Comparison of ENCODE assay signal across 14 cellular contexts in the genomic region with DNA sequence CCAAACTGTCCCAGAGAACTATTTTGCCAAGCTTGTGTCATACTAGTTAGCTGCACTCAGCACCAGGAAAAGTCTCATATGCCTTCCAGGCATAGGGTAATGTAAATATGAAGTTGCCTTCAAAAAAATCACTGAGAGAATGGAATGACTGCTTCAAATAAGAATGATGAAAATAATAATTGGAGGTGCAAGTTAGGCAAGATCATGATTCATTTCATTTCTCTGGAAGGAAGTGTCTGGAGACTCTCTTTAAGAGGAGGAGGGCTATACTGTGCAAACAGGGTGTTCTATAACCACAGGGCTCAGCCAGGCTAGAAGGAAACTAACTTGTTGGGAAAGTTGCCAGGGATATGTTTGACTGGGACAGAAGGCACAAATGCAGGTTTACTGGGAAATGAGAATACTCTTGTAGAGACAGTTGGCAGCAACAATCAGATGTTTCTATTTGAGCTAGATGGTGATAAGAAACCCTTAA. TPM values are rescaled to one million over a fixed set of nuclear protein-coding genes. Genes with fewer than 3 reads are reported as not detected.
DNase-seq lines count a peak whose midpoint lies in the region; ATAC-seq and TF ChIP-seq lines count a peak whose summit lies in the region.
"Had no signal": no experiment of that assay in that cellular context is flagged by ENCODE, and none has a peak within 500 bp of the region (broad histone marks: within the 10 kb centered on the region; RNA-seq: fewer than 3 reads in every experiment).

No MANE protein-coding gene starts in this region.

- H3K36me3 ChIP-seq in heart left ventricle: no peaks in the 10 kb centered on the region
- H3K36me3 ChIP-seq in MM.1S (replicated peaks; ENCODE audit: insufficient read depth, low read length): no peaks in the 10 kb centered on the region

- peaks cover 0 to 50% (median 20%) of the 10 kb centered on the region in 9 donors for H3K27me3 ChIP-seq in heart left ventricle
- no peaks in the 10 kb centered on the region for H3K27me3 ChIP-seq in MM.1S (replicated peaks; ENCODE audit: insufficient read depth, low read length)

- H3K27ac Mint-ChIP-seq in central memory CD8-positive, alpha-beta T cell (ENCODE audit: low read depth): peak overlapping the region; percentile 41
- peak overlapping the region in 1 of 2 donors; percentile 72 for H3K27ac Mint-ChIP-seq in natural killer cell treated with Interleukin-12 subunit alpha and Interleukin-12 subunit beta and Interleukin-15 and Interleukin-18, amount 100 ng/mL, for 72 hours
- H3K27ac Mint-ChIP-seq in endothelial cell (ENCODE audit: unreplicated experiment): no peak overlapping the region
- H3K27ac Mint-ChIP-seq: activated T-cell treated with anti-CD3 and anti-CD28 coated beads, Interleukin-2, amount 50 U/mL, for 72 hours had no signal

- no peak for ATAC-seq in central memory CD8-positive, alpha-beta T cell (replicated peaks; ENCODE audit: extremely low read depth, poor library complexity, severe bottlenecking)
- no peak for ATAC-seq in natural killer cell treated with Interleukin-12 subunit alpha and Interleukin-12 subunit beta and Interleukin-15 and Interleukin-18, amount 100 ng/mL, for 72 hours
- ATAC-seq in heart left ventricle: no peak
- ATAC-seq: activated T-cell treated with anti-CD3 and anti-CD28 coated beads, Interleukin-2, amount 50 U/mL, for 72 hours; left lobe of liver had no signal

- H4K20me1 ChIP-seq in MM.1S (ENCODE audit: insufficient read depth, low read length): no peaks in the 10 kb centered on the region

- H3K27ac ChIP-seq in heart left ventricle (no peak overlapping the region), MM.1S (ENCODE audit: low read length) (no peak overlapping the region)

- H3K4me2 ChIP-seq in MM.1S (ENCODE audit: low read depth, low read length): no peak overlapping the region

- H3K9me3 Mint-ChIP-seq in central memory CD8-positive, alpha-beta T cell: no peaks in the 10 kb centered on the region
- no peaks in the 10 kb centered on the region for H3K9me3 Mint-ChIP-seq in natural killer cell treated with Interleukin-12 subunit alpha and Interleukin-12 subunit beta and Interleukin-15 and Interleukin-18, amount 100 ng/mL, for 72 hours
- no peaks in the 10 kb centered on the region for H3K9me3 Mint-ChIP-seq in endothelial cell (ENCODE audit: unreplicated experiment)

- peaks cover 14% of the 10 kb centered on the region for H3F3A ChIP-seq in MM.1S (ENCODE audit: insufficient read depth, low read length)

- peaks cover 56% of the 10 kb centered on the region for H3K4me1 Mint-ChIP-seq in central memory CD8-positive, alpha-beta T cell
- peaks cover 45 to 51% of the 10 kb centered on the region in 2 donors for H3K4me1 Mint-ChIP-seq in natural killer cell treated with Interleukin-12 subunit alpha and Interleukin-12 subunit beta and Interleukin-15 and Interleukin-18, amount 100 ng/mL, for 72 hours (ENCODE audit: low read depth in 2 of 2)
- peaks cover 39% of the 10 kb centered on the region for H3K4me1 Mint-ChIP-seq in endothelial cell (ENCODE audit: unreplicated experiment)

- no peak for TF ChIP-seq POLR2A in heart left ventricle (IDR thresholded peaks at IDR 0.05)

- H3K9me3 ChIP-seq in heart left ventricle (peaks cover 0 to 5% (median 0%) of the 10 kb centered on the region in 12 donors), MM.1S (replicated peaks; ENCODE audit: insufficient read depth, low read length) (no peaks in the 10 kb centered on the region)

- H2AFZ ChIP-seq in MM.1S (ENCODE audit: low read length): no peak overlapping the region

- TF ChIP-seq CTCF in heart left ventricle (IDR thresholded peaks at IDR 0.05) (no peak), MM.1S (IDR thresholded peaks at IDR 0.05; ENCODE audit: low read length) (no peak), endothelial cell (IDR thresholded peaks at IDR 0.05; ENCODE audit: unreplicated experiment) (no peak)

- H3K4me1 ChIP-seq in heart left ventricle (peaks cover 0 to 20% (median 6%) of the 10 kb centered on the region in 12 donors), MM.1S (ENCODE audit: low read length) (peaks cover 11% of the 10 kb centered on the region; the same call in 1 of the 2 replicates)

- peak; percentile 13 for DNase-seq in DMS53 treated with DMSO at 0.1 percent for 48 hours (lab: John Stamatoyannopoulos, UW; ENCODE audit: unreplicated experiment)
- DNase-seq in LoVo (ENCODE audit: low spot score): peak; percentile 59
- DNase-seq in central memory CD8-positive, alpha-beta T cell (ENCODE audit: low spot score in 2 of 2): no peak
- no peak for DNase-seq in natural killer cell treated with Interleukin-12 subunit alpha and Interleukin-12 subunit beta and Interleukin-15 and Interleukin-18, amount 100 ng/mL, for 72 hours (ENCODE audit: low spot score)
- no peak for DNase-seq in heart left ventricle
- no peak for DNase-seq in OCI-M2 (lab: John Stamatoyannopoulos, UW; ENCODE audit: unreplicated experiment)
- no peak for DNase-seq in MM.1S
- no peak for DNase-seq in endothelial cell (ENCODE audit: low spot score)
- DNase-seq: activated T-cell treated with anti-CD3 and anti-CD28 coated beads, Interleukin-2, amount 50 U/mL, for 72 hours; cerebellar nuclear complex; GF-D8; Karpas-422; T-helper 9 cell had no signal

- peak overlapping the region; percentile 56 for H3K4me3 Mint-ChIP-seq in central memory CD8-positive, alpha-beta T cell
- H3K4me3 Mint-ChIP-seq in natural killer cell treated with Interleukin-12 subunit alpha and Interleukin-12 subunit beta and Interleukin-15 and Interleukin-18, amount 100 ng/mL, for 72 hours: peak overlapping the region; percentile 18
- H3K4me3 Mint-ChIP-seq in endothelial cell (ENCODE audit: unreplicated experiment): no peak overlapping the region

- no peaks in the 10 kb centered on the region for H3K9me2 ChIP-seq in MM.1S (replicated peaks; ENCODE audit: insufficient read depth, low read length)

- no peaks in the 10 kb centered on the region for H3K27me3 Mint-ChIP-seq in central memory CD8-positive, alpha-beta T cell
- no peaks in the 10 kb centered on the region for H3K27me3 Mint-ChIP-seq in natural killer cell treated with Interleukin-12 subunit alpha and Interleukin-12 subunit beta and Interleukin-15 and Interleukin-18, amount 100 ng/mL, for 72 hours
- H3K27me3 Mint-ChIP-seq in endothelial cell (ENCODE audit: unreplicated experiment): peaks cover 19% of the 10 kb centered on the region

- no peak overlapping the region for H3K9ac ChIP-seq in MM.1S (ENCODE audit: low read length)

- H3K4me3 ChIP-seq in heart left ventricle (no peak overlapping the region), MM.1S (ENCODE audit: low read length) (no peak overlapping the region)

- peaks cover 33% of the 10 kb centered on the region for H3K36me3 Mint-ChIP-seq in central memory CD8-positive, alpha-beta T cell (ENCODE audit: insufficient read depth)
- no peaks in the 10 kb centered on the region for H3K36me3 Mint-ChIP-seq in natural killer cell treated with Interleukin-12 subunit alpha and Interleukin-12 subunit beta and Interleukin-15 and Interleukin-18, amount 100 ng/mL, for 72 hours
- H3K36me3 Mint-ChIP-seq in endothelial cell (ENCODE audit: low read depth, unreplicated experiment): no peaks in the 10 kb centered on the region

- H3K79me2 ChIP-seq in MM.1S (ENCODE audit: low read length): peaks cover 49% of the 10 kb centered on the region

- intact Hi-C loops in heart left ventricle (cut with DNase I): no loop called here

RNA-seq across cellular contexts. Expression of a gene that starts 4.3 kb away (rescaled TPM):
- 10 to 100 TPM; 34.5 to 44.1 TPM for total RNA-seq in natural killer cell treated with Interleukin-12 subunit alpha and Interleukin-12 subunit beta and Interleukin-15 and Interleukin-18, amount 100 ng/mL, for 72 hours
- 1 to 10 TPM in 5 of 9 donors, under 1 TPM in 4; 0.28 to 2.6 (median 1.3) TPM for total RNA-seq in heart left ventricle
- under 1 TPM; 0.30 to 0.38 TPM for polyA plus RNA-seq in heart left ventricle
- total RNA-seq in endothelial cell (ENCODE audit: unreplicated experiment): 0.92 TPM

RNA-seq across cellular contexts. Expression of a gene that starts 21.7 kb away (rescaled TPM):
- total RNA-seq in natural killer cell treated with Interleukin-12 subunit alpha and Interleukin-12 subunit beta and Interleukin-15 and Interleukin-18, amount 100 ng/mL, for 72 hours: 10 to 100 TPM; 17.8 to 21.0 TPM
- total RNA-seq in heart left ventricle: 1 to 10 TPM; 1.3 to 8.7 (median 5.0) TPM
- polyA plus RNA-seq in heart left ventricle: 1 to 10 TPM; 1.4 to 3.1 TPM
- 8.6 TPM for total RNA-seq in endothelial cell (ENCODE audit: unreplicated experiment)

Comparison
In these comparisons a context has a peak if more than half of its experiments do, and no peak if none do; other contexts are left out.
1. DNase-seq: peak in DMS53 treated with DMSO at 0.1 percent for 48 hours (single experiment) and LoVo (single experiment); none in central memory CD8-positive, alpha-beta T cell (0 of 2), natural killer cell treated with Interleukin-12 subunit alpha and Interleukin-12 subunit beta and Interleukin-15 and Interleukin-18, amount 100 ng/mL, for 72 hours (single experiment), heart left ventricle (0 of 5), OCI-M2 (single experiment), MM.1S (single experiment) and endothelial cell (single experiment).
2. RNA of a gene that starts 4.3 kb away (total RNA-seq): 34.5 to 44.1 TPM in natural killer cell treated with Interleukin-12 subunit alpha and Interleukin-12 subunit beta and Interleukin-15 and Interleukin-18, amount 100 ng/mL, for 72 hours; 0.28 to 2.6 TPM in heart left ventricle and 0.92 TPM in endothelial cell (single experiment); every median in the first group is over 4 times any median in the second.